ENCODE assay signal across 23 cellular contexts in the genomic region with DNA sequence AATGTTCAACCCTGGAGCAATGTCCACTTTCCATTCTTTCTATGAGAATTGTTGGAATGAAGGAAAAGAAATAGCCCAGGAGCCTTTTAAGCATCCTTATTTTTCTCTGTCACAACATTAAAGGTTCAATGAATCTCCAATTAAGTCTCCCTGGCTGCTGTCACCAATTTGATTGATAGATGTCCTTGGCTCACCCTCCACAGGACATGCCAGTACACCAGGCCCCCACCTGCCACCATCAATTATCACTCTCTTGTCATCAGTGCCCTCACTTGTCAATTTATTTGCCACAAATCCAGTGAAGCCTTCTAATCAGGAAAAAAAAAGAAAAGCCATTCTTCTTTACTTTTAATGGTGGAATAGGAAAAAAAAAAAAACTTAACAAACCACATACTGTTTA.
"Had no signal": no experiment of that assay in that cellular context is flagged by ENCODE, and none has a peak within 500 bp of the region (broad histone marks: within the 10 kb centered on the region; RNA-seq: fewer than 3 reads in every experiment).

No MANE protein-coding gene starts in this region.

- H3K27me3 Mint-ChIP-seq: activated naive CD8-positive, alpha-beta T cell treated with anti-CD3 and anti-CD28 coated beads, Interleukin-2, amount 50 U/mL, for 24 hours; activated T-cell treated with anti-CD3 and anti-CD28 coated beads, Interleukin-2, amount 50 U/mL, for 24 hours had no signal

- H3K27ac Mint-ChIP-seq: activated CD8-positive, alpha-beta T cell treated with anti-CD3 and anti-CD28 coated beads, Interleukin-2, amount 10 ng/mL, durations not matched to agents 7 days and 5 days; activated naive CD4-positive, alpha-beta T cell treated with anti-CD3 and anti-CD28 coated beads, Interleukin-2, amount 50 U/mL, for 72 hours; activated naive CD8-positive, alpha-beta T cell treated with anti-CD3 and anti-CD28 coated beads, Interleukin-2, amount 50 U/mL, for 24 hours; activated T-cell treated with anti-CD3 and anti-CD28 coated beads, Interleukin-2, amount 50 U/mL, for 24 hours; activated T-helper 1 cell treated with anti-CD3 and anti-CD28 coated beads, Interleukin-12 subunit alpha, Interleukin-12 subunit beta, Interleukin-2, Interleukin-4 antibody, amounts not matched to agents 30 ng/mL and 10 ng/mL and 1 ng/mL, durations not matched to agents 14 hours and 24 hours and 36 hours; WTC11 had no signal

- ATAC-seq: activated CD8-positive, alpha-beta T cell treated with anti-CD3 and anti-CD28 coated beads, Interleukin-2, amount 10 ng/mL, durations not matched to agents 7 days and 5 days; activated naive CD4-positive, alpha-beta T cell treated with anti-CD3 and anti-CD28 coated beads, Interleukin-2, amount 50 U/mL, for 72 hours; activated naive CD8-positive, alpha-beta T cell treated with anti-CD3 and anti-CD28 coated beads, Interleukin-2, amount 50 U/mL, for 24 hours; body of pancreas; Right ventricle myocardium inferior; WTC11 had no signal

- H3K4me1 Mint-ChIP-seq: activated naive CD8-positive, alpha-beta T cell treated with anti-CD3 and anti-CD28 coated beads, Interleukin-2, amount 50 U/mL, for 24 hours; WTC11 had no signal

- H3K36me3 Mint-ChIP-seq: activated naive CD4-positive, alpha-beta T cell treated with anti-CD3 and anti-CD28 coated beads, Interleukin-2, amount 50 U/mL, for 72 hours; WTC11 had no signal

- H3K9me3 Mint-ChIP-seq: activated naive CD4-positive, alpha-beta T cell treated with anti-CD3 and anti-CD28 coated beads, Interleukin-2, amount 50 U/mL, for 72 hours; activated naive CD8-positive, alpha-beta T cell treated with anti-CD3 and anti-CD28 coated beads, Interleukin-2, amount 50 U/mL, for 24 hours; activated T-cell treated with anti-CD3 and anti-CD28 coated beads, Interleukin-2, amount 50 U/mL, for 24 hours; activated T-helper 1 cell treated with anti-CD3 and anti-CD28 coated beads, Interleukin-12 subunit alpha, Interleukin-12 subunit beta, Interleukin-2, Interleukin-4 antibody, amounts not matched to agents 30 ng/mL and 10 ng/mL and 1 ng/mL, durations not matched to agents 14 hours and 24 hours and 36 hours; WTC11 had no signal

- H3K4me3 Mint-ChIP-seq: activated CD8-positive, alpha-beta T cell treated with anti-CD3 and anti-CD28 coated beads, Interleukin-2, amount 10 ng/mL, durations not matched to agents 7 days and 5 days; activated naive CD8-positive, alpha-beta T cell treated with anti-CD3 and anti-CD28 coated beads, Interleukin-2, amount 50 U/mL, for 24 hours; activated T-cell treated with anti-CD3 and anti-CD28 coated beads, Interleukin-2, amount 50 U/mL, for 24 hours; activated T-helper 1 cell treated with anti-CD3 and anti-CD28 coated beads, Interleukin-12 subunit alpha, Interleukin-12 subunit beta, Interleukin-2, Interleukin-4 antibody, amounts not matched to agents 30 ng/mL and 10 ng/mL and 1 ng/mL, durations not matched to agents 14 hours and 24 hours and 36 hours; WTC11 had no signal

- DNase-seq: activated CD4-positive, alpha-beta T cell treated with anti-CD3 and anti-CD28 coated beads for 48 hours; activated CD4-positive, alpha-beta T cell treated with anti-CD3 and anti-CD28 coated beads, Interleukin-2, amount 50 U/mL, for 4 hours; activated CD4-positive, CD25-positive, alpha-beta regulatory T cell treated with anti-CD3 and anti-CD28 coated beads, Interleukin-2, amount 50 U/mL, for 72 hours; activated CD8-positive, alpha-beta T cell treated with anti-CD3 and anti-CD28 coated beads, Interleukin-2, amount 10 ng/mL, durations not matched to agents 7 days and 5 days; activated effector memory CD4-positive, alpha-beta T cell treated with Interleukin-2 at 50 U/mL for 16 hours; activated naive CD4-positive, alpha-beta T cell; activated naive CD8-positive, alpha-beta T cell treated with anti-CD3 and anti-CD28 coated beads, Interleukin-2, amount 50 U/mL, for 24 hours; activated T-cell treated with anti-CD3 and anti-CD28 coated beads, Interleukin-2, amount 50 U/mL, for 24 hours; amniotic stem cell; body of pancreas; central memory CD4-positive, alpha-beta T cell; MM.1S; NCI-H1105; NCI-H146; NCI-H2081 treated with DMSO at 0.1 percent for 48 hours; NCI-H226; RPMI8226; SK-N-SH; T-helper 1 cell had no signal
